8 cellular contexts compared by ENCODE assay signal in the genomic region with DNA sequence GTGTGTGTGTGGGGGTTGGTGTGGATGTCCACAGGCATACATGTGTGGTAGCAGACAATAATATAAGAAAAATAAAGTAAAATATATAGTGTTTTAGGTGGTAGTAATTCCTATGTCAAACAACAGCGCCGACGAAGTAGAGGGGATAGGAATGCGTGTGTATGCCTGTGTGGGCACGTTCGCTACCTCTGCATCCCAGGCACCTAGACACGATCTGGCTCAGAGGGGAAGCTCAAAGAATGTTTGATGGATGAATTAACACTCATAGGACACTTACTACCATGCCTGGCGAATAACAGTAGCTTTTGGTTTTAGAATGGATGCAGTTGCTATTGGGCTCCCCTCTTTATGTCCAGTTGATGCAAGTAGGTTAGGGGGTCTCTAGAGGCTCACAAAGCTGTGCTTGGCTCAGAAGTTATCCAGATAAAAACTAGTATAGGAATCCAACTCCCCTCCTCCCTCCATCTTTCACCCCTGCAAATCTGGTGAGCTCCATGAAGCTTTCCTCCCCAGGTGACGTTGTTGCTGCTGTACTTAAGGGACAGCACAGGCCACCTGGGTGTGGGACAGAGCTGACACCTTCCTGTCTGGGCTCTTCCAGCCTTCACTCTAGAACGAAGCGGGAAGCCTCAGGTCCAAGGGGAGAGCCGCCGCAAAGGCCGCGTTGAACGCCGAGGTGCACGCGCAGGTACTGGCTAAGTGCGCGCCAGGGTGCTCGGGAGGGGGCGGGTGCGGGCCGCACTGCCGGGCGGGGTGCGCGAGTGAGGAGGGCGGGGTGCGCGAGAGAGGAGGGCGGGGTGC.
DNase-seq lines count a peak whose midpoint lies in the region; ATAC-seq, FAIRE-seq and TF ChIP-seq lines count a peak whose summit lies in the region.

No MANE protein-coding gene starts in this region.

- no peaks in the 10 kb centered on the region for H3K36me3 Mint-ChIP-seq in nephron progenitor cell (ENCODE audit: low read depth)

- TF ChIP-seq POLR2A in erythroblast (IDR thresholded peaks at IDR 0.05; ENCODE audit: low read length): no peak

- TF ChIP-seq CTCF in nephron progenitor cell (IDR thresholded peaks at IDR 0.05) (no peak), D721Med (IDR thresholded peaks at IDR 0.05; ENCODE audit: insufficient read depth, missing control alignments) (no peak)

- H3K27ac Mint-ChIP-seq in nephron progenitor cell: peak overlapping the region; percentile 25

- no peak for FAIRE-seq in D721Med (lab: Jason Lieb, UNC)

- ATAC-seq in GM19025 (IDR thresholded peaks at IDR 0.05; ENCODE audit: low read depth, unreplicated experiment) (peak; percentile 56), HG03378 (IDR thresholded peaks at IDR 0.05; ENCODE audit: unreplicated experiment) (no peak)

- DNase-seq in NCI-H1930 (lab: John Stamatoyannopoulos, UW): peak; percentile 23 to 42
- DNase-seq in activated T-cell treated with anti-CD3 and anti-CD28 coated beads for 1 hour (ENCODE audit: low read depth): peak; percentile 63
- peak; percentile 66 to 67 for DNase-seq in erythroblast (lab: John Stamatoyannopoulos, UW)
- peak; percentile 41 for DNase-seq in nephron progenitor cell
- peak; percentile 69 for DNase-seq in stimulated activated naive CD4-positive, alpha-beta T cell treated with Interleukin-2 at 50 U/mL for 16 hours (lab: John Stamatoyannopoulos, UW)
- DNase-seq in D721Med (ENCODE audit: insufficient read length, low spot score): no peak

- peak overlapping the region; percentile 77 for H3K4me3 Mint-ChIP-seq in nephron progenitor cell

- no peaks in the 10 kb centered on the region for H3K4me1 Mint-ChIP-seq in nephron progenitor cell

- peaks cover 4% of the 10 kb centered on the region for H3K9me3 Mint-ChIP-seq in nephron progenitor cell

- peaks cover 77% of the 10 kb centered on the region for H3K27me3 Mint-ChIP-seq in nephron progenitor cell (ENCODE audit: low read depth, poor library complexity)
